Comparison of ENCODE assay signal across 1 cellular context in the genomic region with DNA sequence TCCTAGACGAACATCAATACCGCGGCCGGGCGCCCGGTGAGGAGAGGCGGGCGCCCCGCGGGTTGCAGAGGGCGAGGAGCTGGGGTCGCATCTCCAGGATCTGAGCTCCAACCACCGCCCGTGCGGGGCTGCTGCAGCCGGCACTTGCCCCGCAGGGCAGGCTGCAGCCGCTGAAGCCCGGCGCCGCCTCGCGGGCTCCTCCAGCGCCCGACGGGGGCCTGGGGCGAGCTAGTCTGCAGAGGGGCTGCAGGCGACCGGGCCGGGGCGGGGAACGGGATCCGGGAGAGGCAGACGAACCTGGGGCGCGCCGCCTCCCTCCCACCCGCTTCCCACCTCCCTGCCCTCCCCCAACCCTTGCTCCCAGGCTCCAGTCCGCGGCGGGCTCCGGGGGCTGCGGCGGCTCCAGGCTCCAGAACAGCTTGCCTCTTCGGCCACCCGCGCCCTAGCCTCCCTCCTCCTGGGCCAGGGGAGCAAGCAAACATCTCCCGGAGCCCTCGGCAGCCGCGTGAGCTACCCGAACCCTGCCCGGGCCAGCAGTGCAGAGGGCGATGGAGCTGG.
TF ChIP-seq lines count a peak whose summit lies in the region.

No MANE protein-coding gene starts in this region.

TF ChIP-seq in IMR-90, 13 proteins besides CTCF, POLR2A, EP300 and RAD21:
- no peak for TF ChIP-seq SMC3 (IDR thresholded peaks at IDR 0.05; ENCODE audit: low read depth, low read length)
- no peak for TF ChIP-seq RCOR1 (IDR thresholded peaks at IDR 0.05; ENCODE audit: insufficient replicate concordance, low read length)
- no peak for TF ChIP-seq CHD1 (IDR thresholded peaks at IDR 0.05; ENCODE audit: low read depth, low read length)
- TF ChIP-seq MAZ (IDR thresholded peaks at IDR 0.05; ENCODE audit: borderline replicate concordance, low read depth, low read length): no peak
- TF ChIP-seq FOS (IDR thresholded peaks at IDR 0.05; ENCODE audit: low read depth, low read length): no peak
- TF ChIP-seq ELK1 (IDR thresholded peaks at IDR 0.05; ENCODE audit: borderline replicate concordance, low read depth, low read length): no peak
